7 cellular contexts compared by ENCODE assay signal in genomic region chr13:60121288-60121687, GRCh38. TPM values are rescaled to one million over a fixed set of nuclear protein-coding genes. Genes with fewer than 3 reads are reported as not detected.
"Had no signal": no experiment of that assay in that cellular context is flagged by ENCODE, and none has a peak within 500 bp of the region (broad histone marks: within the 10 kb centered on the region; RNA-seq: fewer than 3 reads in every experiment).

No MANE protein-coding gene starts in this region.

- H3K4me2 ChIP-seq: GM23338 had no signal

- H2AFZ ChIP-seq: GM23338 had no signal

- H3K9me3 Mint-ChIP-seq: GM23338 had no signal

- H3K27ac Mint-ChIP-seq: GM23338, H9, IgD-negative memory B cell had no signal

- H3K4me1 Mint-ChIP-seq: GM23338, H9, IgD-negative memory B cell had no signal

- ATAC-seq: GM23338, HepG2, K562 had no signal

- H3K36me3 Mint-ChIP-seq: IgD-negative memory B cell had no signal

- H3K4me3 ChIP-seq: GM23338, K562 had no signal

- H3K4me3 Mint-ChIP-seq: GM23338, H9, IgD-negative memory B cell had no signal

- DNase-seq: H9, HCEC 1CT, KG1 had no signal

- H3K27me3 Mint-ChIP-seq: IgD-negative memory B cell had no signal

RNA-seq across cellular contexts. Expression of gene DIAPH3, which starts 42.4 kb away (rescaled TPM):
- polyA plus RNA-seq: IgD-negative memory B cell had no signal
